ENCODE assay signal across 19 cellular contexts in the genomic region with DNA sequence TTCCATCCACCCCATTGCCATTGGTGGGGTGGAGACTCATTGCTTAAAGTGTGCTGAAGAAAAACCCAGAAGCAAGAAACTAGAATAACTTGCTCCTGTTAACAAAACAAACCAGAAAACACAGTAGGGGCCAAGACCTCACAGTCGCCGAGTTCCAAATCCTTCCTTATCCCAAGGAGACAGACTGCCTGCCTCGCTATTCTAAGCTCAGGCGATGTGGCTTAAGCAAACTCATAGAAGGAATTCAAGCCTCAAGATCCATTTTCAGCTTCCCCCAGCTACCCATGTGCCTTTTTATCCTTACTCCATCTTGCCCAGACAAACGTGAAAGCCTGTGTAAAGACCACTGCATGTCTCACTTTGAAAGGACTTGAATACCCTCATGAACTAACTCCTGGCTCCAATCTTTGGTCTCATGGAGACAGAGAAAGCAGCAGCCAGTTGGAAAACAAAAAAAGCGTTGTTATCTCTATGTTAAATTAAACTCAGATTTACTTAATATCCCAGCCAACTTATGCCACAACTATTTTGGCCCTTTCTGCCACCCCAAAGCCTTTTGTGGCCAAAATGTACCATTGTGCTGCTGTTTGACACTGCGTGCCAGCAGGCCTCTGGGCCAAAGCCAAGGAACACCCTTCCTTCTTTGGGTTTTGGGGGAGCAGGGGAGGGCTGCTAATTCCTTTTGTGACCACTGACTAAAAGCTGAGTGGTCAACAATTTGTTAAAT.
DNase-seq lines count a peak whose midpoint lies in the region; ATAC-seq, FAIRE-seq and TF ChIP-seq lines count a peak whose summit lies in the region.
"Had no signal": no experiment of that assay in that cellular context is flagged by ENCODE, and none has a peak within 500 bp of the region (broad histone marks: within the 10 kb centered on the region; RNA-seq: fewer than 3 reads in every experiment).

No MANE protein-coding gene starts in this region.

- H3K36me3 ChIP-seq in HUES48 (ENCODE audit: control insufficient read depth, insufficient read depth, low read length) (no peaks in the 10 kb centered on the region), astrocyte (ENCODE audit: insufficient read depth, low read length) (no peaks in the 10 kb centered on the region)
- H3K36me3 ChIP-seq: brain microvascular endothelial cell, neutrophil had no signal

- no peak for ATAC-seq in HG03571 (IDR thresholded peaks at IDR 0.05; ENCODE audit: unreplicated experiment)
- ATAC-seq in activated CD4-positive, alpha-beta T cell treated with anti-CD3 and anti-CD28 coated beads for 36 hours, result no peak
- ATAC-seq: PC-3 had no signal

- no peaks in the 10 kb centered on the region for H3K9me3 Mint-ChIP-seq in astrocyte (ENCODE audit: unreplicated experiment)
- no peaks in the 10 kb centered on the region for H3K9me3 Mint-ChIP-seq in activated CD4-positive, alpha-beta T cell treated with anti-CD3 and anti-CD28 coated beads for 36 hours (ENCODE audit: low read depth)

- H3K27me3 Mint-ChIP-seq in astrocyte (ENCODE audit: low read depth, unreplicated experiment), result peaks cover 2% of the 10 kb centered on the region
- no peaks in the 10 kb centered on the region for H3K27me3 Mint-ChIP-seq in activated CD4-positive, alpha-beta T cell treated with anti-CD3 and anti-CD28 coated beads for 36 hours

- H3K36me3 Mint-ChIP-seq in astrocyte (ENCODE audit: low read depth, unreplicated experiment), result no peaks in the 10 kb centered on the region
- no peaks in the 10 kb centered on the region for H3K36me3 Mint-ChIP-seq in activated CD4-positive, alpha-beta T cell treated with anti-CD3 and anti-CD28 coated beads for 36 hours (ENCODE audit: low read depth)

- no peak for FAIRE-seq in astrocyte (lab: Jason Lieb, UNC)
- FAIRE-seq: GM12892 had no signal

- H3K4me3 Mint-ChIP-seq in astrocyte (ENCODE audit: unreplicated experiment), result no peak overlapping the region
- H3K4me3 Mint-ChIP-seq in activated CD4-positive, alpha-beta T cell treated with anti-CD3 and anti-CD28 coated beads for 36 hours, result no peak overlapping the region

- no peaks in the 10 kb centered on the region for H4K20me1 ChIP-seq in astrocyte (ENCODE audit: insufficient read depth, low read length)

- peaks cover 3% of the 10 kb centered on the region for H3K4me1 Mint-ChIP-seq in astrocyte (ENCODE audit: low read depth, unreplicated experiment)
- no peaks in the 10 kb centered on the region for H3K4me1 Mint-ChIP-seq in activated CD4-positive, alpha-beta T cell treated with anti-CD3 and anti-CD28 coated beads for 36 hours

- intact Hi-C loops in activated CD4-positive, alpha-beta T cell treated with anti-CD3 and anti-CD28 coated beads for 36 hours (cut with DNase I, micrococcal nuclease), result no loop called here

- peaks cover 64% of the 10 kb centered on the region for H3K4me1 ChIP-seq in HUES48 (ENCODE audit: control insufficient read depth, insufficient read depth, low read length)
- H3K4me1 ChIP-seq in astrocyte (ENCODE audit: insufficient read depth, low read length), result peaks cover 15% of the 10 kb centered on the region

- no peaks in the 10 kb centered on the region for H3K79me2 ChIP-seq in astrocyte (ENCODE audit: insufficient read depth, low read length)

- CTCF ChIA-PET in activated CD4-positive, alpha-beta T cell treated with anti-CD3 and anti-CD28 coated beads for 36 hours (lab: Charles Lee), result interaction anchor here (0.6 kb wide), 1 partner anchor 235 kb away, joined by 3 read pairs; no protein-coding TSS in a partner anchor

- H3K9ac ChIP-seq in HUES48 (ENCODE audit: low read depth, low read length) (no peak overlapping the region), astrocyte (ENCODE audit: low read length) (no peak overlapping the region)

- no peak for TF ChIP-seq CTCF in astrocyte (IDR thresholded peaks at IDR 0.05; ENCODE audit: insufficient read depth, low read depth, low read length)

- H2AFZ ChIP-seq in astrocyte (ENCODE audit: low read depth, low read length), result no peak overlapping the region

- no peaks in the 10 kb centered on the region for H3K9me3 ChIP-seq in HUES48 (ENCODE audit: control insufficient read depth, insufficient read depth, low read length)
- no peaks in the 10 kb centered on the region for H3K9me3 ChIP-seq in astrocyte (ENCODE audit: insufficient read depth, low read depth, low read length)
- H3K9me3 ChIP-seq: neutrophil had no signal

- H3K27me3 ChIP-seq in HUES48 (ENCODE audit: control insufficient read depth, insufficient read depth, low read length) (no peaks in the 10 kb centered on the region), astrocyte (ENCODE audit: insufficient read depth, low read length) (no peaks in the 10 kb centered on the region)
- H3K27me3 ChIP-seq: brain microvascular endothelial cell, neutrophil had no signal

- peak overlapping the region; percentile 36 for H3K4me2 ChIP-seq in astrocyte (ENCODE audit: low read length)

- POLR2A ChIA-PET in activated CD4-positive, alpha-beta T cell treated with anti-CD3 and anti-CD28 coated beads for 36 hours (lab: Charles Lee), result interaction anchor here (0.8 kb wide), 1 partner anchor 38 kb away, joined by 3 read pairs; no protein-coding TSS in a partner anchor

- H3K27ac ChIP-seq in HUES48 (ENCODE audit: low read depth, low read length), result peak overlapping the region; percentile 62
- H3K27ac ChIP-seq in astrocyte (ENCODE audit: low read depth, low read length), result no peak overlapping the region
- peak overlapping the region; percentile 44 for H3K27ac ChIP-seq in temporal lobe (ENCODE audit: low read depth, low read length)
- H3K27ac ChIP-seq: brain microvascular endothelial cell, neutrophil had no signal

- DNase-seq in astrocyte (ENCODE audit: low read depth) (peak; percentile 52), foreskin melanocyte (peak; percentile 44), NK-92 (lab: John Stamatoyannopoulos, UW; ENCODE audit: unreplicated experiment) (no peak)
- no peak for DNase-seq in activated CD4-positive, alpha-beta T cell treated with anti-CD3 and anti-CD28 coated beads for 36 hours
- DNase-seq: activated naive CD4-positive, alpha-beta T cell treated with Interleukin-2 at 50 U/mL for 16 hours; brain microvascular endothelial cell; Calu3; effector CD8-positive, alpha-beta T cell; GDM1; kidney glomerular epithelial cell; NCI-H2029 treated with DMSO at 0.1 percent for 48 hours; NCI-H524; PC-3; T1000 had no signal

- no peak overlapping the region for H3K27ac Mint-ChIP-seq in astrocyte (ENCODE audit: unreplicated experiment)
- no peak overlapping the region for H3K27ac Mint-ChIP-seq in activated CD4-positive, alpha-beta T cell treated with anti-CD3 and anti-CD28 coated beads for 36 hours

- no peak overlapping the region for H3K4me3 ChIP-seq in HUES48 (ENCODE audit: low read depth, low read length)
- no peak overlapping the region for H3K4me3 ChIP-seq in astrocyte (ENCODE audit: insufficient read depth, low read depth, low read length)

Comparison
In these comparisons a context has a peak if more than half of its experiments do, and no peak if none do; other contexts are left out.
1. DNase-seq: peak in astrocyte (single experiment) and foreskin melanocyte (single experiment); none in activated CD4-positive, alpha-beta T cell treated with anti-CD3 and anti-CD28 coated beads for 36 hours (single experiment) and NK-92 (single experiment).